In genomic region chr3:105354429-105354828, GRCh38 we compare ENCODE assay signal across 10 cellular contexts. TPM values are rescaled to one million over a fixed set of nuclear protein-coding genes. Genes with fewer than 3 reads are reported as not detected.
A peak's percentile ranks its signal among the peaks of the same experiment; 100 is the strongest.
DNase-seq lines count a peak whose midpoint lies in the region; ATAC-seq, FAIRE-seq and TF ChIP-seq lines count a peak whose summit lies in the region.
"Had no signal": no experiment of that assay in that cellular context is flagged by ENCODE, and none has a peak within 500 bp of the region (broad histone marks: within the 10 kb centered on the region; RNA-seq: fewer than 3 reads in every experiment).

No MANE protein-coding gene starts in this region.

- POLR2A ChIA-PET in HepG2 (lab: Yijun Ruan, JAX): no interaction called here

- TF ChIP-seq RAD21 in HepG2 (CRISPR knock-in tag; IDR thresholded peaks at IDR 0.05): no peak

- BruUV-seq in HepG2 (replicated peaks; lab: Mats Ljungman, UMichigan): no TSS peak

- no peaks in the 10 kb centered on the region for H3K9me2 ChIP-seq in hepatocyte (replicated peaks; ENCODE audit: insufficient read depth)

- intact Hi-C loops in HepG2 (cut with micrococcal nuclease; ENCODE audit: unreplicated experiment): no loop called here

- H3K36me3 ChIP-seq in H7 (replicated peaks; ENCODE audit: control insufficient read depth, insufficient read depth, low read length): no peaks in the 10 kb centered on the region
- H3K36me3 ChIP-seq in hepatocyte (replicated peaks; ENCODE audit: insufficient read depth, low read depth): no peaks in the 10 kb centered on the region
- H3K36me3 ChIP-seq in HepG2 (replicated peaks in 1 of 2; ENCODE audit: control insufficient read depth in 1 of 2, insufficient read depth in 2 of 2, low read length in 2 of 2): no peaks in the 10 kb centered on the region

- no peaks in the 10 kb centered on the region for H3K9me3 ChIP-seq in hepatocyte (ENCODE audit: low read depth)
- H3K9me3 ChIP-seq in HepG2 (ENCODE audit: low read length): no peaks in the 10 kb centered on the region

- CTCF ChIA-PET in HepG2 (lab: Yijun Ruan, JAX; ENCODE audit: low intra/inter-chr PET ratio, low total read pairs): no interaction called here

- 40% methylated on average over 3 of the region's 3 CpGs for whole genome bisulfite sequencing in hepatocyte (ENCODE audit: low lambda C conversion rate, missing lambda C conversion rate)
- 37% methylated on average over 3 of the region's 3 CpGs for WGBS in HepG2 (ENCODE audit: low lambda C conversion rate)

- H3K27me3 ChIP-seq in H7 (ENCODE audit: control insufficient read depth, insufficient read depth, low read length): peaks cover 4% of the 10 kb centered on the region
- H3K27me3 ChIP-seq in hepatocyte: peaks cover 3% of the 10 kb centered on the region
- no peaks in the 10 kb centered on the region; a peak in 1 of 5 replicates for H3K27me3 ChIP-seq in HepG2 (ENCODE audit: control insufficient read depth in 1 of 2, insufficient read depth in 2 of 2, low read length in 2 of 2)

- H3K79me2 ChIP-seq in hepatocyte (no peaks in the 10 kb centered on the region), HepG2 (ENCODE audit: insufficient read depth, low read length) (no peaks in the 10 kb centered on the region)

- H2AFZ ChIP-seq in hepatocyte (peak overlapping the region; percentile 85), HepG2 (ENCODE audit: low read length) (no peak overlapping the region)

- H3K4me2 ChIP-seq in hepatocyte: peak overlapping the region; percentile 82
- H3K4me2 ChIP-seq in HepG2 (ENCODE audit: low read depth, low read length): no peak overlapping the region

- H3K4me1 ChIP-seq in hepatocyte (ENCODE audit: insufficient read depth): no peaks in the 10 kb centered on the region
- H3K4me1 ChIP-seq in HepG2 (ENCODE audit: insufficient read depth, low read length): no peaks in the 10 kb centered on the region

- in situ Hi-C loops in HepG2 (cut with HindIII; ENCODE audit: extremely low pct_ligation_motif_present, low pct_unique_long_range_greater_than_20kb): loop anchor here (25.0 kb wide), 1 partner anchor 742 kb away; no protein-coding TSS in a partner anchor

- TF ChIP-seq EP300 in HepG2 (IDR thresholded peaks at IDR 0.05; ENCODE audit: low read depth in 2 of 2, low read length in 2 of 2) (no peak), HepG2 (CRISPR knock-in tag; IDR thresholded peaks at IDR 0.05; ENCODE audit: borderline replicate concordance) (no peak)

- TF ChIP-seq POLR2A in HepG2 (IDR thresholded peaks at IDR 0.05; ENCODE audit: insufficient read depth in 1 of 2, low read depth in 2 of 2, low read length in 2 of 2): no peak

- H4K20me1 ChIP-seq in hepatocyte (ENCODE audit: insufficient read depth, poor library complexity, severe bottlenecking) (no peaks in the 10 kb centered on the region), HepG2 (ENCODE audit: insufficient read depth, low read length) (no peaks in the 10 kb centered on the region)

- H3K9ac ChIP-seq in HepG2 (ENCODE audit: insufficient read depth, low read depth, low read length): no peak overlapping the region

- DNase-seq in H7: peak; percentile 18
- DNase-seq in hepatocyte (ENCODE audit: low spot score): no peak
- peak; percentile 85 for DNase-seq in renal cortical epithelial cell (ENCODE audit: low read depth)
- no peak for DNase-seq in HepG2 (ENCODE audit: low spot score)
- DNase-seq in effector CD4-positive, alpha-beta T cell: no peak
- DNase-seq: DND-41, NCI-H187 had no signal

- no peak for ATAC-seq in HepG2
- no peak for ATAC-seq in GM21576 (IDR thresholded peaks at IDR 0.05; ENCODE audit: unreplicated experiment)

- H3K27ac ChIP-seq in hepatocyte: peak overlapping the region; percentile 13
- no peak overlapping the region for H3K27ac ChIP-seq in HepG2 (ENCODE audit: extremely low read length, insufficient read depth, low read length)
- H3K27ac ChIP-seq: HL-60 had no signal

- no peak for TF ChIP-seq CTCF in WI38 (IDR thresholded peaks at IDR 0.05; ENCODE audit: low read depth, low read length)
- no peak for TF ChIP-seq CTCF in hepatocyte (IDR thresholded peaks at IDR 0.05; ENCODE audit: poor library complexity)
- no peak for TF ChIP-seq CTCF in HepG2 (CRISPR knock-in tag; IDR thresholded peaks at IDR 0.05)

- FAIRE-seq in HepG2 (lab: Jason Lieb, UNC): no peak

- H3K4me3 ChIP-seq in H7 (ENCODE audit: insufficient read depth, low read depth, low read length) (peak overlapping the region; percentile 47), WI38 (ENCODE audit: low read depth, low read length) (peak overlapping the region; percentile 54), hepatocyte (no peak overlapping the region), HepG2 (replicated peaks in 1 of 3; ENCODE audit: insufficient read depth in 1 of 3, low read depth in 2 of 3, low read length in 3 of 3) (no peak overlapping the region)

TF ChIP-seq in HepG2, 621 proteins besides CTCF, POLR2A, EP300 and RAD21 (continues in another document):
- TF ChIP-seq PPARG (CRISPR knock-in tag; conservative IDR thresholded peaks at IDR 0.05) (no peak), ZNF580 (CRISPR knock-in tag; IDR thresholded peaks at IDR 0.05; ENCODE audit: borderline replicate concordance, low read depth) (no peak), ZNF331 (CRISPR knock-in tag; IDR thresholded peaks at IDR 0.05) (no peak), TIGD3 (CRISPR knock-in tag; IDR thresholded peaks at IDR 0.05; ENCODE audit: borderline replicate concordance) (no peak), ZNF776 (CRISPR knock-in tag; IDR thresholded peaks at IDR 0.05) (no peak), MED1 (CRISPR knock-in tag; IDR thresholded peaks at IDR 0.05) (no peak), HNRNPL (IDR thresholded peaks at IDR 0.05; ENCODE audit: low read depth, low read length) (no peak), KDM2A (CRISPR knock-in tag; IDR thresholded peaks at IDR 0.05; ENCODE audit: borderline replicate concordance, low read depth) (no peak), BCLAF1 (IDR thresholded peaks at IDR 0.05) (no peak), CENPT (CRISPR knock-in tag; IDR thresholded peaks at IDR 0.05; ENCODE audit: low read depth) (no peak)

RNA-seq across cellular contexts. Expression of gene ALCAM, which starts 12.3 kb away (rescaled TPM):
- total RNA-seq in H7 (2014; rRNA removed; shearing (Covaris generic)): 21.1 and 35.2 TPM in 2 replicates
- total RNA-seq in hepatocyte (132 and 134 TPM in 2 replicates), renal cortical epithelial cell (379 and 447 TPM in 2 replicates), HepG2 (2016; rRNA removed; fragmentation: Illumina TruSeq; extraction: Trizol) (17.7 and 33.1 TPM in 2 replicates)
- polyA plus RNA-seq in hepatocyte (55.9 and 58.0 TPM in 2 replicates), HepG2 (2011; rRNA removed) (22.3 and 26.0 TPM in 2 replicates)
- total RNA-seq in HepG2 (2016; cell fraction: cytosol; rRNA removed; fragmentation: Illumina TruSeq; extraction: Trizol; ENCODE audit: low read depth): 1.7 and 1.8 TPM in 2 replicates
- 16.4 and 31.6 TPM in 2 replicates for total RNA-seq in HepG2 (2016; cell fraction: insoluble cytoplasmic fraction; rRNA removed; fragmentation: Illumina TruSeq; extraction: Trizol)
- total RNA-seq in HepG2 (2016; cell fraction: membrane; rRNA removed; fragmentation: Illumina TruSeq; extraction: Trizol): 6.7 and 7.8 TPM in 2 replicates
- total RNA-seq in HepG2 (2016; cell fraction: nucleus; rRNA removed; fragmentation: Illumina TruSeq; extraction: Trizol): 47.1 and 48.3 TPM in 2 replicates
- polyA plus RNA-seq in HepG2 (2011; cell fraction: cytosol; rRNA removed): 9.5 and 15.0 TPM in 2 replicates
- polyA plus RNA-seq in HepG2 (2011; cell fraction: nucleus; rRNA removed): 13.1 and 13.6 TPM in 2 replicates
- 48.2 and 66.0 TPM in 2 replicates for polyA plus RNA-seq in HepG2 (2012)
- 1.1 TPM in 2 replicates for polyA plus RNA-seq in HepG2 (2016; cell fraction: cytosol; fragmentation: Illumina TruSeq; extraction: Trizol; ENCODE audit: low read depth)
- 13.5 and 13.7 TPM in 2 replicates for polyA plus RNA-seq in HepG2 (2016; cell fraction: insoluble cytoplasmic fraction; fragmentation: Illumina TruSeq; extraction: Trizol; ENCODE audit: low read depth)
- 2.9 and 3.2 TPM in 2 replicates for polyA plus RNA-seq in HepG2 (2016; cell fraction: membrane; fragmentation: Illumina TruSeq; extraction: Trizol; ENCODE audit: low read depth)
- 40.6 and 40.7 TPM in 2 replicates for polyA plus RNA-seq in HepG2 (2016; cell fraction: nucleus; fragmentation: Illumina TruSeq; extraction: Trizol; ENCODE audit: insufficient read depth, low read depth)
- polyA minus RNA-seq in HepG2 (2011; rRNA and poly(A)+ RNA removed; ENCODE audit: low replicate concordance): 12.6 and 18.4 TPM in 2 replicates
- 27.3 and 35.7 TPM in 2 replicates for polyA minus RNA-seq in HepG2 (2011; cell fraction: cytosol; rRNA and poly(A)+ RNA removed)
- 78.7 and 87.5 TPM in 2 replicates for polyA minus RNA-seq in HepG2 (2011; cell fraction: nucleus; rRNA and poly(A)+ RNA removed)

Comparison
In these comparisons a context has a peak if more than half of its experiments do, and no peak if none do; other contexts are left out.
1. DNase-seq: peak in H7 (single experiment) and renal cortical epithelial cell (single experiment); none in hepatocyte (single experiment), HepG2 (single experiment) and effector CD4-positive, alpha-beta T cell (single experiment).
2. H3K4me3 ChIP-seq: peak in H7 (single experiment) and WI38 (single experiment); none in hepatocyte (single experiment) and HepG2 (0 of 3).